In the genomic region with DNA sequence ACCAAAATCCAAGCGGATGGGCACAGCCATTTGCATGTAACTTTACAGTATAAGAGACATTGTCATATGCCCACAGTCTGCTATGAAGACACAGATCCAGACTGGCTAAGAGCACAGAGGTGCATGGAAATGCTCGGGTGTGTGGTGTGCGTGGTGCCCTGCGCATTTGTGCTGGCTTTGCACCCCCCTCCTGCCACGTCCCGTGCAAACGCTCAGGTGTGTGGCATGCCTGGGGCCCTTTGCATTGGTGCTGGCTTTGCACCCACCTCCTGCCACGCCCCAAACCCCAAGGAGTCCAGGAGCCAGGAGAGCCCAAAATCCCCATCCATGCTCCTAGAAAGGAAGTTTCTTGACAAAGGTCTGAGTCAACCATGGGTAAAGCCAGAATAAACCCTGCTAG, we compare ENCODE assay signal across 28 cellular contexts.
"Had no signal": no experiment of that assay in that cellular context is flagged by ENCODE, and none has a peak within 500 bp of the region (broad histone marks: within the 10 kb centered on the region; RNA-seq: fewer than 3 reads in every experiment).

No MANE protein-coding gene starts in this region.

- H3K4me3 ChIP-seq: esophagus muscularis mucosa, heart left ventricle, neural progenitor cell, testis had no signal

- H3K27me3 Mint-ChIP-seq: activated naive CD4-positive, alpha-beta T cell treated with anti-CD3 and anti-CD28 coated beads, Interleukin-2, amount 10 ng/mL, durations not matched to agents 7 days and 5 days; dendritic cell treated with granulocyte-macrophage colony-stimulating factor and Interleukin-4, amounts not matched to agents 40 ng/mL and 50 ng/mL, for 4 days; naive thymus-derived CD4-positive, alpha-beta T cell had no signal

- H3K27ac Mint-ChIP-seq: activated naive CD4-positive, alpha-beta T cell treated with anti-CD3 and anti-CD28 coated beads, Interleukin-2, amount 10 ng/mL, durations not matched to agents 7 days and 5 days; activated naive CD8-positive, alpha-beta T cell treated with anti-CD3 and anti-CD28 coated beads, Interleukin-2, amount 50 U/mL, for 24 hours; dendritic cell treated with granulocyte-macrophage colony-stimulating factor and Interleukin-4, amounts not matched to agents 40 ng/mL and 50 ng/mL, for 4 days; naive thymus-derived CD4-positive, alpha-beta T cell; T-helper 1 cell treated with Interleukin-12 subunit alpha and Interleukin-12 subunit beta and Interleukin-4 antibody, amounts not matched to agents 30 μg/mL and 1 μg/mL, for 36 hours had no signal

- H2AFZ ChIP-seq: neural progenitor cell had no signal

- DNase-seq: activated CD4-positive, alpha-beta T cell treated with anti-CD3 and anti-CD28 coated beads for 48 hours; activated CD4-positive, alpha-beta T cell treated with anti-CD3 and anti-CD28 coated beads, Interleukin-2, amount 50 U/mL, for 48 hours; activated CD8-positive, alpha-beta memory T cell treated with anti-CD3 and anti-CD28 coated beads for 24 hours; activated gamma-delta T cell; activated naive CD4-positive, alpha-beta T cell treated with anti-CD3 and anti-CD28 coated beads, Interleukin-2, amount 10 ng/mL, durations not matched to agents 7 days and 5 days; activated naive CD8-positive, alpha-beta T cell treated with anti-CD3 and anti-CD28 coated beads, Interleukin-2, amount 50 U/mL, for 24 hours; amygdala; central memory CD4-positive, alpha-beta T cell; foreskin keratinocyte; kidney glomerular epithelial cell; left ventricle myocardium superior; midbrain; naive thymus-derived CD4-positive, alpha-beta T cell; small intestine; stimulated activated CD4-positive, alpha-beta T cell treated with anti-CD3 and anti-CD28 coated beads, Interleukin-1b, Interleukin-23, amount 100 ng/mL, for 48 hours; stimulated activated naive CD4-positive, alpha-beta T cell treated with Interleukin-2 at 50 U/mL for 16 hours; SW 1271; T-helper 9 cell; trophoblast cell; WERI-Rb-1 had no signal

- ATAC-seq: activated CD4-positive, CD25-positive, alpha-beta regulatory T cell treated with anti-CD3 and anti-CD28 coated beads, Interleukin-2, amount 50 U/mL, for 24 hours; activated naive CD8-positive, alpha-beta T cell treated with anti-CD3 and anti-CD28 coated beads, Interleukin-2, amount 50 U/mL, for 24 hours; foreskin keratinocyte; heart left ventricle; left ventricle myocardium superior; naive thymus-derived CD4-positive, alpha-beta T cell; sciatic nerve had no signal

- H3K27me3 ChIP-seq: foreskin keratinocyte, heart left ventricle, neural progenitor cell, testis had no signal

- H3K4me1 ChIP-seq: esophagus muscularis mucosa, foreskin keratinocyte, heart left ventricle, neural progenitor cell, testis had no signal

- H3K27ac ChIP-seq: esophagus muscularis mucosa, foreskin keratinocyte, heart left ventricle, neural progenitor cell, testis, WERI-Rb-1 had no signal

- H3K36me3 Mint-ChIP-seq: activated naive CD4-positive, alpha-beta T cell treated with anti-CD3 and anti-CD28 coated beads, Interleukin-2, amount 10 ng/mL, durations not matched to agents 7 days and 5 days; naive thymus-derived CD4-positive, alpha-beta T cell; neural progenitor cell had no signal

- H3K36me3 ChIP-seq: esophagus muscularis mucosa, heart left ventricle, WERI-Rb-1 had no signal

- H3K4me1 Mint-ChIP-seq: activated naive CD4-positive, alpha-beta T cell treated with anti-CD3 and anti-CD28 coated beads, Interleukin-2, amount 10 ng/mL, durations not matched to agents 7 days and 5 days; activated naive CD8-positive, alpha-beta T cell treated with anti-CD3 and anti-CD28 coated beads, Interleukin-2, amount 50 U/mL, for 24 hours; naive thymus-derived CD4-positive, alpha-beta T cell had no signal

- H3K9me3 ChIP-seq: testis had no signal

- H3K9ac ChIP-seq: neural progenitor cell had no signal

- H3K4me3 Mint-ChIP-seq: activated naive CD4-positive, alpha-beta T cell treated with anti-CD3 and anti-CD28 coated beads, Interleukin-2, amount 10 ng/mL, durations not matched to agents 7 days and 5 days; activated naive CD8-positive, alpha-beta T cell treated with anti-CD3 and anti-CD28 coated beads, Interleukin-2, amount 50 U/mL, for 24 hours; dendritic cell treated with granulocyte-macrophage colony-stimulating factor and Interleukin-4, amounts not matched to agents 40 ng/mL and 50 ng/mL, for 4 days; naive thymus-derived CD4-positive, alpha-beta T cell; neural progenitor cell; T-helper 1 cell treated with Interleukin-12 subunit alpha and Interleukin-12 subunit beta and Interleukin-4 antibody, amounts not matched to agents 30 μg/mL and 1 μg/mL, for 36 hours had no signal

- H3K4me2 ChIP-seq: neural progenitor cell had no signal
